ENCODE assay signal across 19 cellular contexts in the genomic region with DNA sequence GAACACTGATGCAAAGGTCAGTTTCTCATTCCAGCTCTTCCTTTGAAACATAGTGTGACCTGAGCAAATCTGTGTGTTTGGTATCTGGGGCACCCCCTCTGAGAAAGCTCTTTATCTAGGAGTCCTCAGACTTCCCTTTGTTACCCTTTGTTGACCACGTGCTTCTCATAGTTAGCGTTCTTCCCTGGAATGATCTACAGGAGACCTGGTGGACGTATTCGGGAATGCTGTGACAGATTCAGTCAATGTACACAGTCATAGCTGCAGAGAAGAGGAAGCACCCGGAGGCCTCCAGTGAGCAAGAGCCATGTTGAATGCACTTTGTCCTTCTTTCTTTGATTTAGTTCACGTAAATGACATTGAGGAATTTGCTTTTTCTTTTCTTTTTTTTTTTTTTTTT.
"Had no signal": no experiment of that assay in that cellular context is flagged by ENCODE, and none has a peak within 500 bp of the region (broad histone marks: within the 10 kb centered on the region; RNA-seq: fewer than 3 reads in every experiment).

No MANE protein-coding gene starts in this region.

- H3K4me1 Mint-ChIP-seq: activated B cell treated with CpG ODN at 0.5 μM for 24 hours, naive B cell had no signal

- H3K27ac ChIP-seq: coronary artery, foreskin keratinocyte, right atrium auricular region, skin epidermis, upper lobe of left lung had no signal

- ATAC-seq: activated CD8-positive, alpha-beta T cell treated with anti-CD3 and anti-CD28 coated beads for 36 hours; activated naive CD4-positive, alpha-beta T cell treated with anti-CD3 and anti-CD28 coated beads, Interleukin-2, amount 50 U/mL, for 72 hours; activated T-cell treated with anti-CD3 and anti-CD28 coated beads, Interleukin-2, amount 50 U/mL, for 4 hours; foreskin keratinocyte; left colon; stimulated activated naive CD8-positive, alpha-beta T cell treated with anti-CD3 and anti-CD28 coated beads, Interleukin-15, Interleukin-2, amounts not matched to agents 100 U/mL and 50 U/mL, for 24 hours had no signal

- H3K27me3 Mint-ChIP-seq: activated CD8-positive, alpha-beta T cell treated with anti-CD3 and anti-CD28 coated beads for 36 hours had no signal

- H3K36me3 ChIP-seq: right atrium auricular region, upper lobe of left lung had no signal

- H3K27me3 ChIP-seq: foreskin keratinocyte, right atrium auricular region, upper lobe of left lung had no signal

- H3K36me3 Mint-ChIP-seq: activated naive CD4-positive, alpha-beta T cell treated with anti-CD3 and anti-CD28 coated beads, Interleukin-2, amount 50 U/mL, for 72 hours; naive B cell had no signal

- DNase-seq: activated B cell treated with CpG ODN at 0.5 μM for 24 hours; activated CD4-positive, alpha-beta T cell treated with anti-CD3 and anti-CD28 coated beads for 48 hours; activated CD8-positive, alpha-beta T cell treated with anti-CD3 and anti-CD28 coated beads for 36 hours; activated effector memory CD4-positive, alpha-beta T cell treated with Interleukin-2 at 50 U/mL for 16 hours; activated T-cell treated with anti-CD3 and anti-CD28 coated beads, Interleukin-2, amount 50 U/mL, for 4 hours; central memory CD4-positive, alpha-beta T cell; effector CD4-positive, alpha-beta T cell; foreskin keratinocyte; left colon; mammary epithelial cell; naive B cell; nucleus accumbens; stimulated activated naive CD8-positive, alpha-beta T cell treated with anti-CD3 and anti-CD28 coated beads, Interleukin-15, Interleukin-2, amounts not matched to agents 100 U/mL and 50 U/mL, for 24 hours; T-helper 2 cell; upper lobe of left lung had no signal

- H3K9me3 Mint-ChIP-seq: activated B cell treated with CpG ODN at 0.5 μM for 24 hours; activated CD8-positive, alpha-beta T cell treated with anti-CD3 and anti-CD28 coated beads for 36 hours; activated naive CD4-positive, alpha-beta T cell treated with anti-CD3 and anti-CD28 coated beads, Interleukin-2, amount 50 U/mL, for 72 hours; activated T-cell treated with anti-CD3 and anti-CD28 coated beads, Interleukin-2, amount 50 U/mL, for 4 hours; naive B cell had no signal

- H3K27ac Mint-ChIP-seq: activated B cell treated with CpG ODN at 0.5 μM for 24 hours; activated CD8-positive, alpha-beta T cell treated with anti-CD3 and anti-CD28 coated beads for 36 hours; activated naive CD4-positive, alpha-beta T cell treated with anti-CD3 and anti-CD28 coated beads, Interleukin-2, amount 50 U/mL, for 72 hours had no signal

- H3K4me1 ChIP-seq: foreskin keratinocyte, right atrium auricular region, upper lobe of left lung had no signal

- H3K4me3 ChIP-seq: coronary artery, right atrium auricular region, skin epidermis, upper lobe of left lung had no signal

- H3K9me3 ChIP-seq: right atrium auricular region, upper lobe of left lung had no signal

- H3K4me3 Mint-ChIP-seq: activated B cell treated with CpG ODN at 0.5 μM for 24 hours; activated CD8-positive, alpha-beta T cell treated with anti-CD3 and anti-CD28 coated beads for 36 hours; activated T-cell treated with anti-CD3 and anti-CD28 coated beads, Interleukin-2, amount 50 U/mL, for 4 hours; naive B cell had no signal
